ENCODE assay signal across 2 cellular contexts in genomic region chr12:121653999-121654398, GRCh38.
A peak's percentile ranks its signal among the peaks of the same experiment; 100 is the strongest.
TF ChIP-seq lines count a peak whose summit lies in the region.

No MANE protein-coding gene starts in this region.

TF ChIP-seq in HCT116, 20 proteins besides CTCF, POLR2A, EP300 and RAD21 (continued from another document):
- TF ChIP-seq TCF7L2 (IDR thresholded peaks at IDR 0.05; ENCODE audit: borderline replicate concordance, extremely low read depth, insufficient read depth, insufficient read length), result no peak
TF ChIP-seq in HCT116: peak in this region for 0.

TF ChIP-seq in K562, 482 proteins besides CTCF, POLR2A, EP300 and RAD21 (continued from another document and continues in another):
- TF ChIP-seq ZBTB9 (CRISPR knock-in tag; IDR thresholded peaks at IDR 0.05) (no peak), MTA3 (IDR thresholded peaks at IDR 0.05; ENCODE audit: borderline replicate concordance) (no peak), COPS2 (conservative IDR thresholded peaks at IDR 0.05) (no peak), RERE (CRISPR knock-in tag; IDR thresholded peaks at IDR 0.05; ENCODE audit: borderline replicate concordance) (no peak), ZNF696 (CRISPR knock-in tag; conservative IDR thresholded peaks at IDR 0.05) (no peak), ZNF184 (CRISPR knock-in tag; IDR thresholded peaks at IDR 0.05) (no peak), ZNF316 (IDR thresholded peaks at IDR 0.05) (no peak), FOS (IDR thresholded peaks at IDR 0.05; ENCODE audit: extremely low read depth, insufficient read length) (no peak), ZNF239 (CRISPR knock-in tag; IDR thresholded peaks at IDR 0.05) (no peak), ZNF609 (CRISPR knock-in tag; IDR thresholded peaks at IDR 0.05; ENCODE audit: borderline replicate concordance) (no peak), ETS2 (tag; IDR thresholded peaks at IDR 0.05; ENCODE audit: borderline replicate concordance, poor library complexity, severe bottlenecking) (no peak), ESRRB (CRISPR knock-in tag; IDR thresholded peaks at IDR 0.05; ENCODE audit: borderline replicate concordance) (no peak), TBP (optimal IDR thresholded peaks at IDR 0.05; ENCODE audit: low read depth, low read length) (peak; percentile 21), TRIM25 (IDR thresholded peaks at IDR 0.05; ENCODE audit: borderline replicate concordance) (no peak), ZBTB12 (CRISPR knock-in tag; IDR thresholded peaks at IDR 0.05) (no peak), CBX1 (IDR thresholded peaks at IDR 0.05; ENCODE audit: low read depth) (0 out of 2 replicates have a peak, but pooled peaks have one; percentile 48), MXI1 (IDR thresholded peaks at IDR 0.05; ENCODE audit: low read depth, low read length) (no peak), MAZ (CRISPR knock-in tag; conservative IDR thresholded peaks at IDR 0.05 in 1 of 2, IDR thresholded peaks at IDR 0.05 in 1 of 2) (peak in 1 of 2 experiments; percentile 34; a peak in 1 of 4 replicates), ZNF75A (CRISPR knock-in tag; IDR thresholded peaks at IDR 0.05) (peak; percentile 99), ZSCAN32 (CRISPR knock-in tag; IDR thresholded peaks at IDR 0.05) (no peak), RNF2 (IDR thresholded peaks at IDR 0.05) (no peak), KAT7 (CRISPR knock-in tag; IDR thresholded peaks at IDR 0.05; ENCODE audit: borderline replicate concordance) (no peak), EGR1 (conservative IDR thresholded peaks at IDR 0.05) (0 out of 2 replicates have a peak, but pooled peaks have one; percentile 4), CBX5 (IDR thresholded peaks at IDR 0.05; ENCODE audit: borderline replicate concordance, low read depth) (no peak), FOXP4 (CRISPR knock-in tag; IDR thresholded peaks at IDR 0.05; ENCODE audit: borderline replicate concordance) (no peak), HMGXB4 (CRISPR knock-in tag; IDR thresholded peaks at IDR 0.05) (no peak), ZNF592 (IDR thresholded peaks at IDR 0.05) (no peak), NFATC3 (IDR thresholded peaks at IDR 0.05) (no peak), MCM5 (IDR thresholded peaks at IDR 0.05; ENCODE audit: low read depth) (no peak), POLR2G (IDR thresholded peaks at IDR 0.05; ENCODE audit: low read depth, low read length) (0 out of 2 replicates have a peak, but pooled peaks have one; percentile 33)
